33 cellular contexts compared by ENCODE assay signal in genomic region chr2:144419218-144419617, GRCh38.
"Had no signal": no experiment of that assay in that cellular context is flagged by ENCODE, and none has a peak within 500 bp of the region (broad histone marks: within the 10 kb centered on the region; RNA-seq: fewer than 3 reads in every experiment).

No MANE protein-coding gene starts in this region.

- H3K27me3 ChIP-seq: adrenal gland, body of pancreas, esophagus squamous epithelium, gastroesophageal sphincter had no signal

- H3K36me3 ChIP-seq: esophagus squamous epithelium, gastroesophageal sphincter had no signal

- ATAC-seq: activated CD4-positive, alpha-beta T cell treated with anti-CD3 and anti-CD28 coated beads for 36 hours; activated CD8-positive, alpha-beta memory T cell treated with anti-CD3 and anti-CD28 coated beads, Interleukin-2, amount 10 ng/mL, durations not matched to agents 7 days and 5 days; activated CD8-positive, alpha-beta T cell treated with anti-CD3 and anti-CD28 coated beads, Interleukin-2, amount 10 ng/mL, durations not matched to agents 7 days and 5 days; activated naive CD8-positive, alpha-beta T cell treated with anti-CD3 and anti-CD28 coated beads, Interleukin-2, amount 50 U/mL, for 24 hours; body of pancreas; gastroesophageal sphincter had no signal

- H3K27ac Mint-ChIP-seq: activated CD4-positive, alpha-beta memory T cell treated with anti-CD3 and anti-CD28 coated beads for 36 hours; activated CD4-positive, alpha-beta T cell treated with anti-CD3 and anti-CD28 coated beads for 36 hours; activated CD4-positive, alpha-beta T cell treated with anti-CD3 and anti-CD28 coated beads, Interleukin-2, amount 10 ng/mL, durations not matched to agents 24 days and 14 days; activated CD8-positive, alpha-beta memory T cell treated with anti-CD3 and anti-CD28 coated beads, Interleukin-2, amount 10 ng/mL, durations not matched to agents 7 days and 5 days; activated CD8-positive, alpha-beta T cell treated with anti-CD3 and anti-CD28 coated beads, Interleukin-2, amount 10 ng/mL, durations not matched to agents 7 days and 5 days; activated naive CD4-positive, alpha-beta T cell treated with anti-CD3 and anti-CD28 coated beads for 36 hours; activated naive CD4-positive, alpha-beta T cell treated with anti-CD3 and anti-CD28 coated beads, Interleukin-2, amount 50 U/mL, for 24 hours; activated naive CD8-positive, alpha-beta T cell treated with anti-CD3 and anti-CD28 coated beads for 36 hours; activated T-helper 1 cell treated with anti-CD3 and anti-CD28 coated beads, Interleukin-12 subunit alpha, Interleukin-12 subunit beta, Interleukin-2, Interleukin-4 antibody, amounts not matched to agents 30 ng/mL and 10 ng/mL and 1 ng/mL, durations not matched to agents 14 hours and 24 hours and 36 hours; activated T-helper 2 cell treated with anti-CD3 and anti-CD28 coated beads, Interferon-gamma antibody, Interleukin-2, Interleukin-4, amounts not matched to agents 10 μg/mL and 5 μg/mL and 100 μg/mL, durations not matched to agents 14 hours and 24 hours and 36 hours had no signal

- H3K9me3 Mint-ChIP-seq: activated CD4-positive, alpha-beta memory T cell treated with anti-CD3 and anti-CD28 coated beads for 36 hours; activated naive CD4-positive, alpha-beta T cell treated with anti-CD3 and anti-CD28 coated beads for 36 hours; activated naive CD4-positive, alpha-beta T cell treated with anti-CD3 and anti-CD28 coated beads, Interleukin-2, amount 50 U/mL, for 24 hours had no signal

- FAIRE-seq: colon, endometrium, endothelial cell of umbilical vein had no signal

- H3K36me3 Mint-ChIP-seq: activated naive CD4-positive, alpha-beta T cell treated with anti-CD3 and anti-CD28 coated beads, Interleukin-2, amount 50 U/mL, for 24 hours had no signal

- H3K4me3 ChIP-seq: adrenal gland, body of pancreas, esophagus squamous epithelium, gastroesophageal sphincter had no signal

- DNase-seq: activated CD4-positive, alpha-beta memory T cell treated with anti-CD3 and anti-CD28 coated beads for 36 hours; activated CD4-positive, alpha-beta T cell treated with anti-CD3 and anti-CD28 coated beads for 36 hours; activated CD4-positive, alpha-beta T cell treated with anti-CD3 and anti-CD28 coated beads, Interleukin-2, amount 10 ng/mL, durations not matched to agents 24 days and 14 days; activated CD4-positive, CD25-positive, alpha-beta regulatory T cell; activated CD4-positive, CD25-positive, alpha-beta regulatory T cell treated with anti-CD3 and anti-CD28 coated beads, Interleukin-2, amount 50 U/mL, for 72 hours; activated CD8-positive, alpha-beta memory T cell treated with anti-CD3 and anti-CD28 coated beads, Interleukin-2, amount 10 ng/mL, durations not matched to agents 7 days and 5 days; activated CD8-positive, alpha-beta memory T cell treated with anti-CD3 and anti-CD28 coated beads, Interleukin-2, amount 50 U/mL, for 4 hours; activated CD8-positive, alpha-beta T cell treated with anti-CD3 and anti-CD28 coated beads, Interleukin-2, amount 10 ng/mL, durations not matched to agents 7 days and 5 days; activated effector memory CD4-positive, alpha-beta T cell treated with anti-CD3 and anti-CD28 coated beads, Interleukin-2, amount 50 U/mL, for 16 hours; activated naive CD4-positive, alpha-beta T cell treated with anti-CD3 and anti-CD28 coated beads for 36 hours; activated naive CD8-positive, alpha-beta T cell treated with anti-CD3 and anti-CD28 coated beads for 36 hours; activated naive CD8-positive, alpha-beta T cell treated with anti-CD3 and anti-CD28 coated beads, Interleukin-2, amount 50 U/mL, for 24 hours; activated T-cell treated with anti-CD3 and anti-CD28 coated beads, Interleukin-2, amount 50 U/mL, for 1 hour; activated T-cell treated with anti-CD3 and anti-CD28 coated beads, Interleukin-2, amount 50 U/mL, for 48 hours; adrenal gland; amygdala; aorta; body of pancreas; caudate nucleus; cortex of kidney; dermis blood vessel endothelial cell; effector CD8-positive, alpha-beta T cell; esophagus squamous epithelium; foreskin melanocyte; T-helper 2 cell had no signal

- H3K4me3 Mint-ChIP-seq: activated CD4-positive, alpha-beta memory T cell treated with anti-CD3 and anti-CD28 coated beads for 36 hours; activated CD4-positive, alpha-beta T cell treated with anti-CD3 and anti-CD28 coated beads for 36 hours; activated CD4-positive, alpha-beta T cell treated with anti-CD3 and anti-CD28 coated beads, Interleukin-2, amount 10 ng/mL, durations not matched to agents 24 days and 14 days; activated CD8-positive, alpha-beta memory T cell treated with anti-CD3 and anti-CD28 coated beads, Interleukin-2, amount 10 ng/mL, durations not matched to agents 7 days and 5 days; activated CD8-positive, alpha-beta T cell treated with anti-CD3 and anti-CD28 coated beads, Interleukin-2, amount 10 ng/mL, durations not matched to agents 7 days and 5 days; activated naive CD4-positive, alpha-beta T cell treated with anti-CD3 and anti-CD28 coated beads for 36 hours; activated naive CD4-positive, alpha-beta T cell treated with anti-CD3 and anti-CD28 coated beads, Interleukin-2, amount 50 U/mL, for 24 hours; activated naive CD8-positive, alpha-beta T cell treated with anti-CD3 and anti-CD28 coated beads for 36 hours; activated naive CD8-positive, alpha-beta T cell treated with anti-CD3 and anti-CD28 coated beads, Interleukin-2, amount 50 U/mL, for 24 hours; activated T-helper 1 cell treated with anti-CD3 and anti-CD28 coated beads, Interleukin-12 subunit alpha, Interleukin-12 subunit beta, Interleukin-2, Interleukin-4 antibody, amounts not matched to agents 30 ng/mL and 10 ng/mL and 1 ng/mL, durations not matched to agents 14 hours and 24 hours and 36 hours had no signal

- H3K9me3 ChIP-seq: adrenal gland, body of pancreas, esophagus squamous epithelium, gastroesophageal sphincter had no signal

- H3K27me3 Mint-ChIP-seq: activated CD4-positive, alpha-beta T cell treated with anti-CD3 and anti-CD28 coated beads, Interleukin-2, amount 10 ng/mL, durations not matched to agents 24 days and 14 days; activated CD8-positive, alpha-beta memory T cell treated with anti-CD3 and anti-CD28 coated beads, Interleukin-2, amount 10 ng/mL, durations not matched to agents 7 days and 5 days; activated naive CD8-positive, alpha-beta T cell treated with anti-CD3 and anti-CD28 coated beads for 36 hours; activated naive CD8-positive, alpha-beta T cell treated with anti-CD3 and anti-CD28 coated beads, Interleukin-2, amount 50 U/mL, for 24 hours had no signal

- H3K27ac ChIP-seq: adrenal gland, body of pancreas, epithelial cell of prostate, esophagus squamous epithelium, gastroesophageal sphincter had no signal

- H3K4me1 ChIP-seq: body of pancreas had no signal
